8 cellular contexts compared by ENCODE assay signal in the genomic region with DNA sequence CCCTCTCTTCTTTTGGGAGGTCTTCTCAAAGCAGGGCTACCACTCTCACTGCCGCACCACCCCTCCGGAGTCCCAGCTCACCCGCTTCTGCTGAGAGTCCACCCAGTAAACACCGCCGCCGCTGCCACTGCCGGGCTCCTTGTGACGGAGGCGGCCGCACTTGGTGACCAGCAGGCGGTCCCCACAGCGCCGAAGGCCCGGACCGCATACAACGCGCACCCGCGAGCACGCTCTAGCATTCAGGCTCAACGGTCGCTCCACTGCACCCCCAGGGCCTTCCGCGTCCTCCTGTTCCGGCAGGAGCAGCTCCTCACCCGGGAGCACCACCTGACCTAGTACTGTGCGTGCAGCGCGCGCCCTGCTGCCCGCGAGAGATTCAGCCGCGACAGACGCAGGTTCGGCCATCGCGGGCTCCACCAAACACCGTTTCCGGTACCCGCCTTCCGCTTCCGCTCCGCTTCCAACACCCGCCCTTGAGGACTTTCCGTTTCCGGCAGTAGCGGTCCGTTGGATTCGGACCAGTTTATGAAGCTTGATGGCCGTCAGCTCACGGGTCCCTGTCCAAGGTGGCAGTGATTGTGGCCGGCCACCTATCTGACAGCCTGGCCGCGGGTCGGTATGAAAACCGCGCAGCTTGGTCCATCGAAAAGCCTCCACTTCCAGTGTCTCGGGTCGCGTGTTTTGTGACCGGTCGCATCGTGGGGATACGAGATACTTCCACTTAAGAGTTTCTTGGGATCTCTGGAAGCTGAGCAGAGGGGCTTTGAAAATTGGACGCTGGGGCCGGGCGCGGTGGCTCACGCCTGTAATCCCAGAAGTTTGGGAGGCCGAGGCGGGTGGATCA. TPM values are rescaled to one million over a fixed set of nuclear protein-coding genes. Genes with fewer than 3 reads are reported as not detected.
A peak's percentile ranks its signal among the peaks of the same experiment; 100 is the strongest.
DNase-seq lines count a peak whose midpoint lies in the region; ATAC-seq and TF ChIP-seq lines count a peak whose summit lies in the region.

A gene (minus strand): TSS at position 425 of the 844 bp plus-strand sequence. CDS start 20 bp downstream, at position 405.

- peak within 1 kb of the TSS; percentile 97 for H3K4me3 Mint-ChIP-seq in chondrocyte (ENCODE audit: unreplicated experiment)

- peak; percentile 45 for TF ChIP-seq CTCF in chondrocyte (IDR thresholded peaks at IDR 0.05)

- H3K9me3 Mint-ChIP-seq in chondrocyte (ENCODE audit: low read depth): no peaks in the 10 kb centered on the region

- ATAC-seq in GM19025 (IDR thresholded peaks at IDR 0.05; ENCODE audit: low read depth, unreplicated experiment) (peak; percentile 92), HG03342 (IDR thresholded peaks at IDR 0.05; ENCODE audit: unreplicated experiment) (peak; percentile 91)

- DNase-seq in AML-193 (lab: John Stamatoyannopoulos, UW) (peak; percentile 87 to 88), NCI-H446 (lab: John Stamatoyannopoulos, UW) (peak; percentile 80 to 86), chondrocyte (ENCODE audit: low spot score) (peak; percentile 96), kidney tubule cell (ENCODE audit: low spot score) (peak; percentile 94)
- peak; percentile 72 for DNase-seq in activated CD4-positive, alpha-beta T cell treated with anti-CD3 and anti-CD28 coated beads for 1 hour
- peak; percentile 73 to 75 for DNase-seq in stimulated activated CD4-positive, alpha-beta T cell treated with anti-CD3 and anti-CD28 coated beads, Interleukin-1b, Interleukin-23, amount 100 ng/mL, for 4 hours (ENCODE audit: low read depth in 2 of 2)

- H3K36me3 Mint-ChIP-seq in chondrocyte (ENCODE audit: low read depth): peaks cover 13% of the 10 kb centered on the region

- H3K27ac Mint-ChIP-seq in chondrocyte (ENCODE audit: unreplicated experiment): peak within 1 kb of the TSS; percentile 96

- H3K27me3 Mint-ChIP-seq in chondrocyte (ENCODE audit: low read depth): no peaks in the 10 kb centered on the region

- H3K4me1 Mint-ChIP-seq in chondrocyte (ENCODE audit: low read depth): peaks cover 39% of the 10 kb centered on the region

RNA-seq across cellular contexts. Expression of the gene that starts here (rescaled TPM):
- 22.8 to 30.2 TPM (median 23.8 TPM) in 3 replicates for total RNA-seq in chondrocyte

Comparison
In these comparisons a context has a peak if more than half of its experiments do, and no peak if none do; other contexts are left out.
1. Peak in every context shown above with its lines: DNase-seq and ATAC-seq.